In the genomic region with DNA sequence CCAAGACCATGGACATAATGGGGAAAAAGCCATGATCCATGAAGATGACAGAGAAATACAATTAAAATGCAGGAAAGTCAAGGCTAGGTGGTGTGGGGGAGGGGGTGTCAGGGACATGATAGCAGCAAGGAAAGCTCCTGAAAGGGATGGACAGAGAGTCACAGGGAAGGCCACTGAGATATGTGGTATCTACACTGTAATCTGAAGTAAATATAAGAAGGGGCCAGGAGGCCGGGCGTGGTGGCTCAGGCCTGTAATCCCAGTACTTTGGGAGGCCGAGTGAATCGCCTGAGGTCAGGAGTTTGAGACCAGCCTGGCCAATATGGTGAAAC, we compare ENCODE assay signal across 14 cellular contexts.
"Had no signal": no experiment of that assay in that cellular context is flagged by ENCODE, and none has a peak within 500 bp of the region (broad histone marks: within the 10 kb centered on the region; RNA-seq: fewer than 3 reads in every experiment).

No MANE protein-coding gene starts in this region.

- H3K4me3 Mint-ChIP-seq: activated CD4-positive, alpha-beta memory T cell treated with anti-CD3 and anti-CD28 coated beads, Interleukin-2, amount 10 ng/mL, durations not matched to agents 7 days and 5 days; activated T-helper 1 cell treated with anti-CD3 and anti-CD28 coated beads, Interleukin-12 subunit alpha, Interleukin-12 subunit beta, Interleukin-2, Interleukin-4 antibody, amounts not matched to agents 30 ng/mL and 10 ng/mL and 1 ng/mL, durations not matched to agents 14 hours and 24 hours and 36 hours; naive thymus-derived CD4-positive, alpha-beta T cell; stimulated activated naive CD8-positive, alpha-beta T cell treated with anti-CD3 and anti-CD28 coated beads, Interleukin-15, Interleukin-2, amounts not matched to agents 100 ng/mL and 50 ng/mL, for 24 hours had no signal

- H3K9me3 ChIP-seq: testis had no signal

- H3K9me3 Mint-ChIP-seq: activated CD4-positive, alpha-beta memory T cell treated with anti-CD3 and anti-CD28 coated beads, Interleukin-2, amount 10 ng/mL, durations not matched to agents 7 days and 5 days; activated T-helper 1 cell treated with anti-CD3 and anti-CD28 coated beads, Interleukin-12 subunit alpha, Interleukin-12 subunit beta, Interleukin-2, Interleukin-4 antibody, amounts not matched to agents 30 ng/mL and 10 ng/mL and 1 ng/mL, durations not matched to agents 14 hours and 24 hours and 36 hours; stimulated activated naive CD8-positive, alpha-beta T cell treated with anti-CD3 and anti-CD28 coated beads, Interleukin-15, Interleukin-2, amounts not matched to agents 100 ng/mL and 50 ng/mL, for 24 hours had no signal

- H3K27ac Mint-ChIP-seq: activated CD4-positive, alpha-beta memory T cell treated with anti-CD3 and anti-CD28 coated beads, Interleukin-2, amount 10 ng/mL, durations not matched to agents 7 days and 5 days; activated T-helper 1 cell treated with anti-CD3 and anti-CD28 coated beads, Interleukin-12 subunit alpha, Interleukin-12 subunit beta, Interleukin-2, Interleukin-4 antibody, amounts not matched to agents 30 ng/mL and 10 ng/mL and 1 ng/mL, durations not matched to agents 14 hours and 24 hours and 36 hours; naive thymus-derived CD4-positive, alpha-beta T cell; stimulated activated naive CD8-positive, alpha-beta T cell treated with anti-CD3 and anti-CD28 coated beads, Interleukin-15, Interleukin-2, amounts not matched to agents 100 ng/mL and 50 ng/mL, for 24 hours had no signal

- H3K4me3 ChIP-seq: testis had no signal

- DNase-seq: activated CD4-positive, alpha-beta memory T cell treated with anti-CD3 and anti-CD28 coated beads, Interleukin-2, amount 10 ng/mL, durations not matched to agents 7 days and 5 days; activated CD8-positive, alpha-beta memory T cell treated with anti-CD3 and anti-CD28 coated beads, Interleukin-2, amount 50 U/mL, for 4 hours; activated naive CD4-positive, alpha-beta T cell treated with Interleukin-2 at 50 U/mL for 16 hours; cortex of kidney; effector CD8-positive, alpha-beta T cell; hippocampal formation; left ventricle myocardium superior; naive thymus-derived CD4-positive, alpha-beta T cell; nucleus accumbens; stimulated activated CD4-positive, alpha-beta T cell treated with anti-CD3 and anti-CD28 coated beads, Interleukin-2, amount 100 ng/mL, for 48 hours; testis had no signal

- H3K27ac ChIP-seq: epithelial cell of prostate, testis had no signal

- ATAC-seq: naive thymus-derived CD4-positive, alpha-beta T cell had no signal

- H3K27me3 ChIP-seq: testis had no signal

- H3K4me1 ChIP-seq: testis had no signal

- H3K27me3 Mint-ChIP-seq: activated CD4-positive, alpha-beta memory T cell treated with anti-CD3 and anti-CD28 coated beads, Interleukin-2, amount 10 ng/mL, durations not matched to agents 7 days and 5 days; naive thymus-derived CD4-positive, alpha-beta T cell; stimulated activated naive CD8-positive, alpha-beta T cell treated with anti-CD3 and anti-CD28 coated beads, Interleukin-15, Interleukin-2, amounts not matched to agents 100 ng/mL and 50 ng/mL, for 24 hours had no signal
